8 cellular contexts compared by ENCODE assay signal in genomic region chr3:186108941-186109865, GRCh38. TPM values are rescaled to one million over a fixed set of nuclear protein-coding genes. Genes with fewer than 3 reads are reported as not detected.
DNase-seq lines count a peak whose midpoint lies in the region; ATAC-seq and TF ChIP-seq lines count a peak whose summit lies in the region.

Gene ETV5 (minus strand): TSS chr3:186109089. CDS start chr3:186105868, 3,221 bp downstream.

- DNase-seq in BE2C, result peak; percentile 99
- peak; percentile 91 for DNase-seq in GM19240 (ENCODE audit: insufficient read length, low spot score)
- peak; percentile 98 for DNase-seq in NCI-H524 treated with DMSO at 0.1 percent for 48 hours (lab: John Stamatoyannopoulos, UW)
- peak; percentile 97 for DNase-seq in activated CD4-positive, alpha-beta T cell treated with anti-CD3 and anti-CD28 coated beads, Interleukin-2, amount 10 ng/mL, durations not matched to agents 24 days and 14 days
- peak; percentile 99 for DNase-seq in colonic mucosa
- DNase-seq in kidney glomerular epithelial cell (lab: John Stamatoyannopoulos, UW), result peak; percentile 99
- peak; percentile 90 to 92 for DNase-seq in stimulated activated CD4-positive, alpha-beta T cell treated with anti-CD3 and anti-CD28 coated beads, Interleukin-15, amount 100 ng/mL, for 48 hours (ENCODE audit: low read depth in 2 of 2)

- H3K27ac ChIP-seq in colonic mucosa, result peak within 1 kb of the TSS; percentile 58

- peak; percentile 93 for ATAC-seq in HG03457 (IDR thresholded peaks at IDR 0.05; ENCODE audit: unreplicated experiment)

- TF ChIP-seq CTCF in BE2C (IDR thresholded peaks at IDR 0.05; ENCODE audit: low read depth, low read length), result no peak
- no peak for TF ChIP-seq CTCF in colonic mucosa (IDR thresholded peaks at IDR 0.05)

- intact Hi-C loops in activated CD4-positive, alpha-beta T cell treated with anti-CD3 and anti-CD28 coated beads, Interleukin-2, amount 10 ng/mL, durations not matched to agents 24 days and 14 days (cut with micrococcal nuclease), result loop anchor here (1.0 to 10.0 kb wide), 6 partner anchors 42 to 461 kb away; partner anchors contain the start of gene DNAJB11
- intact Hi-C loops in colonic mucosa (cut with DNase I), result no loop called here

- peak within 1 kb of the TSS; percentile 6 to 66 for H3K9ac ChIP-seq in colonic mucosa (ENCODE audit: low read depth in 2 of 2, low read length in 2 of 2)

- H3K4me1 Mint-ChIP-seq in activated CD4-positive, alpha-beta T cell treated with anti-CD3 and anti-CD28 coated beads, Interleukin-2, amount 10 ng/mL, durations not matched to agents 24 days and 14 days, result peaks cover 31% of the 10 kb centered on the region

- H3K36me3 ChIP-seq in BE2C, result no peaks in the 10 kb centered on the region; the same call in 1 of the 2 replicates
- H3K36me3 ChIP-seq in colonic mucosa, result no peaks in the 10 kb centered on the region

- H3K4me3 Mint-ChIP-seq in activated CD4-positive, alpha-beta T cell treated with anti-CD3 and anti-CD28 coated beads, Interleukin-2, amount 10 ng/mL, durations not matched to agents 24 days and 14 days, result peak within 1 kb of the TSS; percentile 89

- peak within 1 kb of the TSS; percentile 63 for H3K27ac Mint-ChIP-seq in activated CD4-positive, alpha-beta T cell treated with anti-CD3 and anti-CD28 coated beads, Interleukin-2, amount 10 ng/mL, durations not matched to agents 24 days and 14 days

- peaks cover 7% of the 10 kb centered on the region for H3K4me1 ChIP-seq in BE2C
- peaks cover 8% of the 10 kb centered on the region for H3K4me1 ChIP-seq in colonic mucosa

- H3K4me3 ChIP-seq in BE2C (ENCODE audit: low read depth, low read length) (peak within 1 kb of the TSS; percentile 92), colonic mucosa (peak within 1 kb of the TSS; percentile 65)

- H3K9me3 Mint-ChIP-seq in activated CD4-positive, alpha-beta T cell treated with anti-CD3 and anti-CD28 coated beads, Interleukin-2, amount 10 ng/mL, durations not matched to agents 24 days and 14 days, result no peaks in the 10 kb centered on the region

- H3K36me3 Mint-ChIP-seq in activated CD4-positive, alpha-beta T cell treated with anti-CD3 and anti-CD28 coated beads, Interleukin-2, amount 10 ng/mL, durations not matched to agents 24 days and 14 days (ENCODE audit: low read depth), result no peaks in the 10 kb centered on the region

- no peaks in the 10 kb centered on the region for H3K9me3 ChIP-seq in BE2C
- H3K9me3 ChIP-seq in colonic mucosa, result no peaks in the 10 kb centered on the region

- H3K27me3 ChIP-seq in BE2C (no peaks in the 10 kb centered on the region), colonic mucosa (peaks cover 33% of the 10 kb centered on the region)

- H3K27me3 Mint-ChIP-seq in activated CD4-positive, alpha-beta T cell treated with anti-CD3 and anti-CD28 coated beads, Interleukin-2, amount 10 ng/mL, durations not matched to agents 24 days and 14 days, result peaks cover 76% of the 10 kb centered on the region

RNA-seq across cellular contexts. Expression of gene ETV5, which starts in this region (rescaled TPM):
- polyA plus RNA-seq in BE2C (2012; ENCODE audit: insufficient read depth, insufficient read length, low read depth), result 48.8 TPM
- total RNA-seq in activated CD4-positive, alpha-beta T cell treated with anti-CD3 and anti-CD28 coated beads, Interleukin-2, amount 10 ng/mL, durations not matched to agents 24 days and 14 days, result 2.2 and 2.5 TPM in 2 replicates
- 1 to 10 TPM; 3.1 TPM for total RNA-seq in colonic mucosa

Comparison
In these comparisons a context has a peak if more than half of its experiments do, and no peak if none do; other contexts are left out.
1. Peak in every context shown above with its lines: DNase-seq, ATAC-seq, H3K4me3 ChIP-seq and H3K27ac ChIP-seq.